Comparison of ENCODE assay signal across 29 cellular contexts in genomic region chr10:6470894-6471618, GRCh38.
DNase-seq lines count a peak whose midpoint lies in the region; ATAC-seq and TF ChIP-seq lines count a peak whose summit lies in the region.
"Had no signal": no experiment of that assay in that cellular context is flagged by ENCODE, and none has a peak within 500 bp of the region (broad histone marks: within the 10 kb centered on the region; RNA-seq: fewer than 3 reads in every experiment).

No MANE protein-coding gene starts in this region.

- H3K4me1 ChIP-seq in gastrocnemius medialis = peaks cover 8 to 33% of the 10 kb centered on the region in 2 donors
- H3K4me1 ChIP-seq in thyroid gland = peaks cover 0 to 11% of the 10 kb centered on the region in 2 donors
- H3K4me1 ChIP-seq: BE2C, Caco-2 had no signal

- in situ Hi-C loops in gastrocnemius medialis (cut with MboI; ENCODE audit: low sequenced_read_pairs in 4 of 4) = no loop called here

- peaks cover 68% of the 10 kb centered on the region for H3K4me1 Mint-ChIP-seq in activated T-cell treated with anti-CD3 and anti-CD28 coated beads, Interleukin-2, amount 50 U/mL, for 24 hours (ENCODE audit: low read depth)
- peaks cover 60% of the 10 kb centered on the region for H3K4me1 Mint-ChIP-seq in activated T-cell treated with anti-CD3 and anti-CD28 coated beads, Interleukin-2, amount 50 U/mL, for 4 hours (ENCODE audit: low read depth)
- peaks cover 47% of the 10 kb centered on the region for H3K4me1 Mint-ChIP-seq in central memory CD8-positive, alpha-beta T cell

- H3K9me3 Mint-ChIP-seq in activated T-cell treated with anti-CD3 and anti-CD28 coated beads, Interleukin-2, amount 50 U/mL, for 24 hours = no peaks in the 10 kb centered on the region
- no peaks in the 10 kb centered on the region for H3K9me3 Mint-ChIP-seq in activated T-cell treated with anti-CD3 and anti-CD28 coated beads, Interleukin-2, amount 50 U/mL, for 4 hours
- no peaks in the 10 kb centered on the region for H3K9me3 Mint-ChIP-seq in central memory CD8-positive, alpha-beta T cell
- H3K9me3 Mint-ChIP-seq: type B pancreatic cell had no signal

- WGBS in thyroid gland, 2 donors = 94 to 98% methylated on average over 11 of the region's 11 CpGs

- intact Hi-C loops in gastrocnemius medialis (cut with DNase I; ENCODE audit: low total_unique reads) = no loop called here
- intact Hi-C loops in thyroid gland (cut with DNase I) = no loop called here

- no peak overlapping the region for H3K4me3 Mint-ChIP-seq in activated T-cell treated with anti-CD3 and anti-CD28 coated beads, Interleukin-2, amount 50 U/mL, for 24 hours
- no peak overlapping the region for H3K4me3 Mint-ChIP-seq in activated T-cell treated with anti-CD3 and anti-CD28 coated beads, Interleukin-2, amount 50 U/mL, for 4 hours
- H3K4me3 Mint-ChIP-seq in central memory CD8-positive, alpha-beta T cell = no peak overlapping the region
- H3K4me3 Mint-ChIP-seq: type B pancreatic cell had no signal

- H3K9me3 ChIP-seq in gastrocnemius medialis (no peaks in the 10 kb centered on the region), thyroid gland (no peaks in the 10 kb centered on the region)
- H3K9me3 ChIP-seq: BE2C, Caco-2 had no signal

- no peak for DNase-seq in activated T-cell treated with anti-CD3 and anti-CD28 coated beads, Interleukin-2, amount 50 U/mL, for 24 hours
- DNase-seq in activated T-cell treated with anti-CD3 and anti-CD28 coated beads, Interleukin-2, amount 50 U/mL, for 4 hours = no peak
- DNase-seq in M059J (ENCODE audit: low read depth) (peak; percentile 53), gastrocnemius medialis (peak; percentile 40 to 67), thyroid gland (no peak), NCI-H1048 (lab: John Stamatoyannopoulos, UW) (no peak)
- no peak for DNase-seq in central memory CD8-positive, alpha-beta T cell (ENCODE audit: low spot score in 2 of 2)
- DNase-seq: ACHN; activated CD4-positive, CD25-positive, alpha-beta regulatory T cell treated with anti-CD3 and anti-CD28 coated beads, Interleukin-2, amount 50 U/mL, for 72 hours; activated CD8-positive, alpha-beta memory T cell treated with anti-CD3 and anti-CD28 coated beads, Interleukin-2, amount 50 U/mL, for 4 hours; amniotic stem cell; BE2C; brain microvascular endothelial cell; Caco-2; DMS79; effector memory CD4-positive, alpha-beta T cell; foreskin fibroblast; left cardiac atrium; mammary epithelial cell; NCI-H1092 treated with DMSO at 0.1 percent for 48 hours; NCI-H1930; NCI-H524 treated with DMSO at 0.1 percent for 48 hours; right cardiac atrium; SHP77 treated with DMSO at 0.1 percent for 48 hours; stimulated activated CD4-positive, alpha-beta T cell treated with anti-CD3 and anti-CD28 coated beads, Interleukin-2, amount 100 ng/mL, for 24 hours had no signal

- H3K36me3 Mint-ChIP-seq in activated T-cell treated with anti-CD3 and anti-CD28 coated beads, Interleukin-2, amount 50 U/mL, for 24 hours (ENCODE audit: low read depth) = peaks cover 85% of the 10 kb centered on the region
- H3K36me3 Mint-ChIP-seq in activated T-cell treated with anti-CD3 and anti-CD28 coated beads, Interleukin-2, amount 50 U/mL, for 4 hours (ENCODE audit: insufficient read depth) = peaks cover 39% of the 10 kb centered on the region
- peaks cover 59% of the 10 kb centered on the region for H3K36me3 Mint-ChIP-seq in central memory CD8-positive, alpha-beta T cell (ENCODE audit: insufficient read depth)
- H3K36me3 Mint-ChIP-seq: type B pancreatic cell had no signal

- ATAC-seq in activated T-cell treated with anti-CD3 and anti-CD28 coated beads, Interleukin-2, amount 50 U/mL, for 4 hours = no peak
- ATAC-seq in central memory CD8-positive, alpha-beta T cell (replicated peaks; ENCODE audit: extremely low read depth, poor library complexity, severe bottlenecking) = no peak
- ATAC-seq in gastrocnemius medialis (peak; percentile 97 to 100), GM21367 (IDR thresholded peaks at IDR 0.05; ENCODE audit: unreplicated experiment) (no peak)
- ATAC-seq: left cardiac atrium, Panc1, right cardiac atrium had no signal

- TF ChIP-seq CTCF in gastrocnemius medialis (IDR thresholded peaks at IDR 0.05 in 4 of 5, conservative IDR thresholded peaks at IDR 0.05 in 1 of 5) (no peak), thyroid gland (IDR thresholded peaks at IDR 0.05) (no peak)

- TF ChIP-seq POLR2A in gastrocnemius medialis (IDR thresholded peaks at IDR 0.05) (no peak), thyroid gland (IDR thresholded peaks at IDR 0.05) (no peak)

- peaks cover 0 to under 1% of the 10 kb centered on the region in 2 donors for H3K36me3 ChIP-seq in gastrocnemius medialis
- H3K36me3 ChIP-seq in thyroid gland = no peaks in the 10 kb centered on the region
- H3K36me3 ChIP-seq: BE2C, brain microvascular endothelial cell had no signal

- H3K27ac ChIP-seq in gastrocnemius medialis (peak overlapping the region; percentile 63 to 87 (median 75)), thyroid gland (no peak overlapping the region)
- H3K27ac ChIP-seq: brain microvascular endothelial cell, hepatocyte had no signal

- H3K27me3 Mint-ChIP-seq in activated T-cell treated with anti-CD3 and anti-CD28 coated beads, Interleukin-2, amount 50 U/mL, for 24 hours = no peaks in the 10 kb centered on the region
- H3K27me3 Mint-ChIP-seq in activated T-cell treated with anti-CD3 and anti-CD28 coated beads, Interleukin-2, amount 50 U/mL, for 4 hours (ENCODE audit: low read depth) = no peaks in the 10 kb centered on the region
- no peaks in the 10 kb centered on the region for H3K27me3 Mint-ChIP-seq in central memory CD8-positive, alpha-beta T cell

- peak overlapping the region; percentile 4 for H3K27ac Mint-ChIP-seq in activated T-cell treated with anti-CD3 and anti-CD28 coated beads, Interleukin-2, amount 50 U/mL, for 24 hours
- H3K27ac Mint-ChIP-seq in central memory CD8-positive, alpha-beta T cell (ENCODE audit: low read depth) = peak overlapping the region; percentile 25
- H3K27ac Mint-ChIP-seq: type B pancreatic cell had no signal

- H3K4me3 ChIP-seq in gastrocnemius medialis = peak overlapping the region in 1 of 4 donors; percentile 18
- no peak overlapping the region for H3K4me3 ChIP-seq in thyroid gland (replicated peaks in 1 of 3)
- H3K4me3 ChIP-seq: hepatocyte had no signal

- H3K27me3 ChIP-seq in gastrocnemius medialis = no peaks in the 10 kb centered on the region
- no peaks in the 10 kb centered on the region for H3K27me3 ChIP-seq in thyroid gland
- H3K27me3 ChIP-seq: BE2C, brain microvascular endothelial cell, hepatocyte had no signal

Comparison
In these comparisons a context has a peak if more than half of its experiments do, and no peak if none do; other contexts are left out.
1. DNase-seq: peak in M059J (single experiment) and gastrocnemius medialis (2 of 2); none in activated T-cell treated with anti-CD3 and anti-CD28 coated beads, Interleukin-2, amount 50 U/mL, for 24 hours (single experiment), activated T-cell treated with anti-CD3 and anti-CD28 coated beads, Interleukin-2, amount 50 U/mL, for 4 hours (single experiment), central memory CD8-positive, alpha-beta T cell (0 of 2), thyroid gland (0 of 2) and NCI-H1048 (single experiment).
2. ATAC-seq: peak in gastrocnemius medialis (2 of 2); none in activated T-cell treated with anti-CD3 and anti-CD28 coated beads, Interleukin-2, amount 50 U/mL, for 4 hours (0 of 2), central memory CD8-positive, alpha-beta T cell (single experiment) and GM21367 (single experiment).
3. H3K27ac ChIP-seq: peak in gastrocnemius medialis (4 of 4); none in thyroid gland (0 of 3).